9 cellular contexts compared by ENCODE assay signal in the genomic region with DNA sequence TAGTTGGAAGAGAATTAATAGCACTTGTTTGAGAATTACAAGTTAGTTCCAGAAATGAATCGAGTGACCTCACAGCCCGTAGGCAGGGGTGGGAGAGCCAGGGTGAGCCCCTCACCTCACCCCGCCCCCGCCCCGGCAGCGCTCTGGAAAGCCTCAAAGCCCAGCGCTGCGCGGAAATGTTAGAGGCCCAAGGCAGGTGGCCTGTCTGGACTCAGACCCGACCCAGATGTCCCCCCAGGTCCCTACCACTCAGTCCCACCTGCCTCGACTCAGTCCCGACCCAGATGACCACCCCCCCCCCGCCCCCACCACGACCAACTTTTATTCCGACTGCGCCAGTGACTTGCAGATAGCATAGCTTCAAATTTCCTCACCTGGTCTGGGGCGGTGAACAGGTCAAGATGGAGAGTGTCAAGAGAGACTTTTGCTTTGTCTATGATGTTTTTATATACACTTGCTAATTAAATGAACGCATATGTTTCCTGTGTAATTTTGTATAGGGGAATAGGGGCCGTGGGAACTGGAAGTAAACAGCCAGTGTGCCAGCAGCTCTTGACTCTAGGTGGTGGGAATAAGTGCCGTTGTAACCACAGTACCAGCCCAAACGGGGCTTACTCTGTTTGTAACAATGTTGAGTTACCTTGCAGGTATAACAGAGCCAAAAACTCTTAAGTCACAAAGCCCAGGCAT. TPM values are rescaled to one million over a fixed set of nuclear protein-coding genes. Genes with fewer than 3 reads are reported as not detected.
DNase-seq lines count a peak whose midpoint lies in the region; ATAC-seq, FAIRE-seq and TF ChIP-seq lines count a peak whose summit lies in the region.
"Had no signal": no experiment of that assay in that cellular context is flagged by ENCODE, and none has a peak within 500 bp of the region (broad histone marks: within the 10 kb centered on the region; RNA-seq: fewer than 3 reads in every experiment).

No MANE protein-coding gene starts in this region.

- POLR2A ChIA-PET in CD8-positive, alpha-beta T cell (lab: Charles Lee), result interaction anchor here (0.5 kb wide), 1 partner anchor 325 kb away, joined by 3 read pairs; no protein-coding TSS in a partner anchor

- intact Hi-C loops in CD8-positive, alpha-beta T cell (cut with DNase I, micrococcal nuclease), result no loop called here
- intact Hi-C loops in pancreas (cut with DNase I), result no loop called here

- TF ChIP-seq CTCF in CD8-positive, alpha-beta T cell (IDR thresholded peaks at IDR 0.05), result no peak
- TF ChIP-seq CTCF in fibroblast of mammary gland (conservative IDR thresholded peaks at IDR 0.05; ENCODE audit: control insufficient read depth, insufficient read depth, low read depth, low read length) (no peak), pancreas (IDR thresholded peaks at IDR 0.05) (no peak)

- peak overlapping the region; percentile 72 for H3K4me3 Mint-ChIP-seq in CD8-positive, alpha-beta T cell
- H3K4me3 Mint-ChIP-seq in T-helper 17 cell, result peak overlapping the region; percentile 87

- CTCF ChIA-PET in CD8-positive, alpha-beta T cell (lab: Charles Lee), result interaction anchor here (1.6 kb wide), 1 partner anchor 20 kb away, joined by 6 read pairs; no protein-coding TSS in a partner anchor

- DNase-seq in CD8-positive, alpha-beta T cell, result no peak
- DNase-seq in T-helper 17 cell (no peak), fibroblast of mammary gland (ENCODE audit: low read depth) (no peak), pancreas (peak in 1 of 6 donors; percentile 43), COLO668 (lab: John Stamatoyannopoulos, UW; ENCODE audit: unreplicated experiment) (no peak)
- no peak for DNase-seq in central memory CD4-positive, alpha-beta T cell
- DNase-seq in stimulated activated CD4-positive, alpha-beta T cell treated with anti-CD3 and anti-CD28 coated beads, Interleukin-4, amount 100 ng/mL, for 1 hour, result no peak
- DNase-seq: NCI-H1436 had no signal

- H3K27me3 ChIP-seq in CD8-positive, alpha-beta T cell (ENCODE audit: insufficient read depth, low read length), result peaks cover 22% of the 10 kb centered on the region
- no peaks in the 10 kb centered on the region for H3K27me3 ChIP-seq in pancreas

- no peaks in the 10 kb centered on the region for H3K36me3 Mint-ChIP-seq in CD8-positive, alpha-beta T cell
- H3K36me3 Mint-ChIP-seq in T-helper 17 cell (ENCODE audit: low read depth), result no peaks in the 10 kb centered on the region

- no peak overlapping the region for H3K27ac ChIP-seq in CD8-positive, alpha-beta T cell (ENCODE audit: low read depth, low read length)
- H3K27ac ChIP-seq in pancreas, result peak overlapping the region; percentile 83 to 97 (median 95)

- ATAC-seq in CD8-positive, alpha-beta T cell, result no peak
- ATAC-seq in T-helper 17 cell (no peak), pancreas (no peak), GM19023 (IDR thresholded peaks at IDR 0.05; ENCODE audit: unreplicated experiment) (no peak)

- no peak for FAIRE-seq in pancreas (lab: Jason Lieb, UNC)

- no peaks in the 10 kb centered on the region for H3K36me3 ChIP-seq in CD8-positive, alpha-beta T cell (ENCODE audit: insufficient read depth, low read length)
- H3K36me3 ChIP-seq in pancreas, result no peaks in the 10 kb centered on the region

- H3K9me3 ChIP-seq in CD8-positive, alpha-beta T cell (ENCODE audit: low read length), result no peaks in the 10 kb centered on the region
- H3K9me3 ChIP-seq in T-helper 17 cell (ENCODE audit: control insufficient read depth, low read length, poor library complexity, severe bottlenecking) (no peaks in the 10 kb centered on the region), pancreas (no peaks in the 10 kb centered on the region)

- H3K27me3 Mint-ChIP-seq in CD8-positive, alpha-beta T cell (ENCODE audit: low read depth), result peaks cover 39% of the 10 kb centered on the region
- peaks cover 8% of the 10 kb centered on the region for H3K27me3 Mint-ChIP-seq in T-helper 17 cell

- peaks cover 4% of the 10 kb centered on the region for H3K4me1 ChIP-seq in CD8-positive, alpha-beta T cell (ENCODE audit: insufficient read depth, low read length)
- peaks cover 0 to 9% (median 5%) of the 10 kb centered on the region in 3 donors for H3K4me1 ChIP-seq in pancreas

- peaks cover 9% of the 10 kb centered on the region for H3K4me1 Mint-ChIP-seq in CD8-positive, alpha-beta T cell (ENCODE audit: low read depth)
- peaks cover 12% of the 10 kb centered on the region for H3K4me1 Mint-ChIP-seq in T-helper 17 cell

- H3K9me3 Mint-ChIP-seq in CD8-positive, alpha-beta T cell, result no peaks in the 10 kb centered on the region

- peak overlapping the region; percentile 39 for H3K4me3 ChIP-seq in CD8-positive, alpha-beta T cell (ENCODE audit: low read depth, low read length)
- H3K4me3 ChIP-seq in fibroblast of mammary gland (ENCODE audit: control insufficient read depth, low read depth, low read length) (peak overlapping the region; percentile 57), pancreas (peak overlapping the region; percentile 60 to 71 (median 67))

- 54 to 55% methylated on average over 20 to 21 of the region's 21 CpGs for WGBS in pancreas, 2 donors

- H3K27ac Mint-ChIP-seq in CD8-positive, alpha-beta T cell, result no peak overlapping the region
- H3K27ac Mint-ChIP-seq in T-helper 17 cell, result peak overlapping the region; percentile 29

RNA-seq across cellular contexts. Expression of gene PXDC1, which starts 1.2 kb away (rescaled TPM):
- under 1 TPM; 0.35 to 0.44 TPM for total RNA-seq in CD8-positive, alpha-beta T cell
- total RNA-seq in T-helper 17 cell, result 1 to 10 TPM in 1 of 2 donors, under 1 TPM in 1; 0.72 to 3.6 TPM
- total RNA-seq in pancreas, result 10 to 100 TPM in 3 of 6 donors, 1 to 10 TPM in 3; 5.2 to 18.4 (median 9.6) TPM
- 10 to 100 TPM; 13.7 to 19.7 TPM for polyA plus RNA-seq in pancreas
